Comparison of ENCODE assay signal across 21 cellular contexts in genomic region chr9:122129969-122130368, GRCh38. TPM values are rescaled to one million over a fixed set of nuclear protein-coding genes. Genes with fewer than 3 reads are reported as not detected.
DNase-seq lines count a peak whose midpoint lies in the region; ATAC-seq and TF ChIP-seq lines count a peak whose summit lies in the region.
"Had no signal": no experiment of that assay in that cellular context is flagged by ENCODE, and none has a peak within 500 bp of the region (broad histone marks: within the 10 kb centered on the region; RNA-seq: fewer than 3 reads in every experiment).

No MANE protein-coding gene starts in this region.

- H3K27ac ChIP-seq in HEK293 (ENCODE audit: extremely low read depth, low read depth, low read length) (no peak overlapping the region), neuronal stem cell (replicated peaks; ENCODE audit: low read length) (no peak overlapping the region)
- H3K27ac ChIP-seq: GM23248 had no signal

- H3K27me3 ChIP-seq in neuronal stem cell (ENCODE audit: control insufficient read depth in 3 of 3, insufficient read depth in 3 of 3, low read depth in 1 of 3, low read length in 3 of 3): peaks cover 4 to 86% (median 79%) of the 10 kb centered on the region in 3 experiments
- H3K27me3 ChIP-seq: BE2C had no signal

- H2AK5ac ChIP-seq in neuronal stem cell (ENCODE audit: low read depth, low read length): no peak overlapping the region

- H3K4ac ChIP-seq in neuronal stem cell (ENCODE audit: low read length): no peak overlapping the region

- H3K9me3 ChIP-seq in HEK293 (ENCODE audit: control insufficient read depth, insufficient read depth, low read depth, low read length) (no peaks in the 10 kb centered on the region), neuronal stem cell (replicated peaks in 1 of 2; ENCODE audit: control insufficient read depth in 2 of 2, insufficient read depth in 1 of 2, low read depth in 1 of 2, low read length in 2 of 2) (no peaks in the 10 kb centered on the region)
- H3K9me3 ChIP-seq: BE2C had no signal

- 0 out of 2 replicates have a peak, but pooled peaks cover 3% of the 10 kb centered on the region for H3K4me1 ChIP-seq in HEK293 (ENCODE audit: control insufficient read depth, insufficient read depth, low read length)
- peaks cover 25 to 26% of the 10 kb centered on the region in 2 donors for H3K4me1 ChIP-seq in neuronal stem cell (ENCODE audit: control insufficient read depth in 2 of 2, insufficient read depth in 1 of 2, low read depth in 1 of 2, low read length in 2 of 2)

- H3K23ac ChIP-seq in neuronal stem cell (ENCODE audit: low read depth, low read length, poor library complexity): peak overlapping the region; percentile 17

- H3K9ac ChIP-seq in neuronal stem cell (ENCODE audit: low read depth, low read length, poor library complexity): no peak overlapping the region
- H3K9ac ChIP-seq: GM23248 had no signal

- ATAC-seq in left colon (no peak), GM21515 (IDR thresholded peaks at IDR 0.05; ENCODE audit: unreplicated experiment) (no peak)
- ATAC-seq: GM12878, HCT116 had no signal

- H3K4me2 ChIP-seq in neuronal stem cell (ENCODE audit: insufficient read depth, low read length, poor library complexity, severe bottlenecking): no peak overlapping the region

- no peak overlapping the region for H2AFZ ChIP-seq in neuronal stem cell (ENCODE audit: low read length)
- H2AFZ ChIP-seq: GM23248 had no signal

- H2BK120ac ChIP-seq in neuronal stem cell (ENCODE audit: low read depth, low read length): no peak overlapping the region

- peak; percentile 31 for DNase-seq in islet precursor cell
- DNase-seq in neuronal stem cell (ENCODE audit: low spot score): no peak
- DNase-seq in left colon: no peak
- DNase-seq in MV-4-11 (lab: John Stamatoyannopoulos, UW): no peak
- DNase-seq: ACHN; BE2C; C1 segment of cervical spinal cord; CD4-positive, CD25-positive, alpha-beta regulatory T cell; CD8-positive, alpha-beta memory T cell; COR-L47; DMS 273 treated with DMSO at 0.1 percent for 48 hours; DMS53; DND-41; EL; GM23248 had no signal

- no peak overlapping the region for H4K91ac ChIP-seq in neuronal stem cell (ENCODE audit: low read depth, low read length, poor library complexity)

- no peaks in the 10 kb centered on the region for H3K36me3 ChIP-seq in HEK293 (ENCODE audit: control insufficient read depth in 2 of 2, insufficient read depth in 1 of 2, low read length in 2 of 2)
- H3K36me3 ChIP-seq in neuronal stem cell (replicated peaks in 1 of 2; ENCODE audit: control insufficient read depth in 2 of 2, insufficient read depth in 2 of 2, low read length in 2 of 2): no peaks in the 10 kb centered on the region
- H3K36me3 ChIP-seq: BE2C had no signal

- no peak overlapping the region for H3K18ac ChIP-seq in neuronal stem cell (ENCODE audit: low read length)

- TF ChIP-seq CTCF in HEK293 (tag by site-specific recombination; IDR thresholded peaks at IDR 0.05): no peak

- H2BK5ac ChIP-seq in neuronal stem cell (ENCODE audit: low read length): no peak overlapping the region

- CTCF ChIA-PET in HEK293 (lab: Yijun Ruan, JAX): interaction anchor here (0.7 to 12.1 kb wide), 2 partner anchors 14 to 219 kb away, joined by 4 to 473 read pairs; no protein-coding TSS in a partner anchor

- POLR2A ChIA-PET in HEK293 (lab: Yijun Ruan, JAX): no interaction called here

- no peak overlapping the region for H2BK12ac ChIP-seq in neuronal stem cell (ENCODE audit: low read length)

- no peak overlapping the region for H4K8ac ChIP-seq in neuronal stem cell (ENCODE audit: low read depth, low read length)

- no peaks in the 10 kb centered on the region for H3K79me1 ChIP-seq in neuronal stem cell (ENCODE audit: low read depth, low read length)

- H3K4me3 ChIP-seq in HEK293 (ENCODE audit: low read depth, low read length) (no peak overlapping the region), neuronal stem cell (ENCODE audit: low read length in 2 of 2) (no peak overlapping the region)
- H3K4me3 ChIP-seq: GM12878, GM23248 had no signal

- no peak overlapping the region for H3K14ac ChIP-seq in neuronal stem cell (ENCODE audit: low read length)

- WGBS in neuronal stem cell (ENCODE audit: extremely low coverage in 2 of 2, insufficient read length in 2 of 2, insufficient replicate concordance in 1 of 2), 2 donors: no CpG with 5 or more reads among the region's 2 CpGs

- H2BK15ac ChIP-seq in neuronal stem cell (ENCODE audit: low read length): no peak overlapping the region

- intact Hi-C loops in left colon (cut with DNase I, micrococcal nuclease): loop anchor here in 1 of 2 donors (10.0 kb wide), 2 partner anchors 215 to 325 kb away; no protein-coding TSS in a partner anchor

TF ChIP-seq in HEK293, 187 proteins besides CTCF, POLR2A, EP300 and RAD21:
- no peak for TF ChIP-seq ZNF513 (tag by site-specific recombination; IDR thresholded peaks at IDR 0.05)
- no peak for TF ChIP-seq ZNF571 (tag by site-specific recombination; IDR thresholded peaks at IDR 0.05)
- TF ChIP-seq ZFP3 (tag by site-specific recombination; IDR thresholded peaks at IDR 0.05; ENCODE audit: low read depth): no peak
- TF ChIP-seq PBX3 (CRISPR knock-in tag; IDR thresholded peaks at IDR 0.05): no peak
- TF ChIP-seq KLF1 (tag by site-specific recombination; IDR thresholded peaks at IDR 0.05): no peak
- no peak for TF ChIP-seq ZNF169 (tag by site-specific recombination; IDR thresholded peaks at IDR 0.05)
- no peak for TF ChIP-seq ZBTB7A (tag by site-specific recombination; IDR thresholded peaks at IDR 0.05; ENCODE audit: low read depth)
- TF ChIP-seq ZFHX2 (tag by site-specific recombination; conservative IDR thresholded peaks at IDR 0.05): no peak
- TF ChIP-seq ZNF664 (tag by site-specific recombination; IDR thresholded peaks at IDR 0.05): peak; percentile 72; the same call in 1 of the 2 replicates

RNA-seq across cellular contexts. Expression of gene NDUFA8, which starts 29.6 kb away (rescaled TPM):
- polyA plus RNA-seq in neuronal stem cell (2013, experiment 1 of 2): 74.6 TPM
- 76.8 TPM for polyA plus RNA-seq in neuronal stem cell (2013, experiment 2 of 2)
- 10 to 100 TPM; 75.3 to 78.9 TPM for total RNA-seq in left colon

RNA-seq across cellular contexts. Expression of gene MORN5, which starts 29.7 kb away (rescaled TPM):
- polyA plus RNA-seq in neuronal stem cell (2013, experiment 1 of 2): 0.61 TPM
- polyA plus RNA-seq in neuronal stem cell (2013, experiment 2 of 2): 1.4 TPM
- 1 to 10 TPM in 1 of 2 donors, not detected in 1; 4.0 TPM for total RNA-seq in left colon
- total RNA-seq: CD4-positive, CD25-positive, alpha-beta regulatory T cell; CD8-positive, alpha-beta memory T cell; G401; GM12878; GM23248; HT-29 had no signal
- polyA plus RNA-seq: CD4-positive, CD25-positive, alpha-beta regulatory T cell; CD8-positive, alpha-beta memory T cell; GM12878; GM23248 had no signal

RNA-seq across cellular contexts. Expression of gene TTLL11, which starts 36.9 kb away (rescaled TPM):
- polyA plus RNA-seq in neuronal stem cell (2013, experiment 1 of 2): 2.0 TPM
- 1.4 TPM for polyA plus RNA-seq in neuronal stem cell (2013, experiment 2 of 2)
- 1 to 10 TPM; 5.9 to 6.6 TPM for total RNA-seq in left colon
